ENCODE assay signal across 8 cellular contexts in genomic region chr1:159946242-159947187, GRCh38. TPM values are rescaled to one million over a fixed set of nuclear protein-coding genes. Genes with fewer than 3 reads are reported as not detected.
A peak's percentile ranks its signal among the peaks of the same experiment; 100 is the strongest.
DNase-seq lines count a peak whose midpoint lies in the region; ATAC-seq, FAIRE-seq and TF ChIP-seq lines count a peak whose summit lies in the region.

No MANE protein-coding gene starts in this region.

- peak overlapping the region; percentile 41; the same call in 2 of the 3 replicates for H3K4me3 ChIP-seq in A549
- peak overlapping the region; percentile 46 for H3K4me3 ChIP-seq in HFF-Myc (replicated peaks; ENCODE audit: low read depth, low read length)
- peak overlapping the region in 1 of 3 experiments; percentile 72 for H3K4me3 ChIP-seq in mammary epithelial cell (replicated peaks in 1 of 3; ENCODE audit: insufficient read depth in 1 of 3, low read depth in 2 of 3, low read length in 3 of 3)

- intact Hi-C loops in mammary epithelial cell (cut with micrococcal nuclease) = no loop called here

- peak overlapping the region in 7 of 8 donors; percentile 26 to 88 (median 72) for H3K4me3 Mint-ChIP-seq in naive B cell

- TF ChIP-seq CTCF in A549 (IDR thresholded peaks at IDR 0.05) (no peak), HFF-Myc (IDR thresholded peaks at IDR 0.05; ENCODE audit: low read depth, low read length, missing control alignments) (no peak), mammary epithelial cell (conservative IDR thresholded peaks at IDR 0.05 in 1 of 2, IDR thresholded peaks at IDR 0.05 in 1 of 2; ENCODE audit: extremely low read depth in 1 of 2, insufficient read depth in 1 of 2, low read depth in 1 of 2, low read length in 2 of 2) (no peak)

- no TSS peak for BruUV-seq in mammary epithelial cell (replicated peaks; lab: Mats Ljungman, UMichigan)

- no peak for ATAC-seq in A549
- no peak for ATAC-seq in naive B cell (ENCODE audit: low read depth in 2 of 2)

- POLR2A ChIA-PET in A549 (lab: Yijun Ruan, JAX) = interaction anchor here (0.5 to 1.0 kb wide), 2 partner anchors 21 to 60 kb away, joined by 3 to 5 read pairs; partner anchors contain the start of gene TAGLN2

- H3K36me3 ChIP-seq in mammary epithelial cell (ENCODE audit: insufficient read depth, low read length) = no peaks in the 10 kb centered on the region

- no peaks in the 10 kb centered on the region for H4K20me1 ChIP-seq in mammary epithelial cell (ENCODE audit: insufficient read depth, low read length)

- dilution Hi-C loops in mammary epithelial cell (cut with HindIII; ENCODE audit: low sequenced_read_pairs) = loop anchor here (5.0 to 25.0 kb wide), 3 partner anchors 41 to 266 kb away; partner anchors contain the start of gene PEA15

- peaks cover 28 to 58% (median 49%) of the 10 kb centered on the region in 3 donors for H3K27me3 Mint-ChIP-seq in naive B cell

- H3K27me3 ChIP-seq in mammary epithelial cell (ENCODE audit: insufficient read depth, low read length) = no peaks in the 10 kb centered on the region

- H3K4me2 ChIP-seq in A549 (peak overlapping the region; percentile 84), mammary epithelial cell (ENCODE audit: insufficient read depth, low read depth, low read length) (peak overlapping the region; percentile 93)

- no peak overlapping the region for H3K9ac ChIP-seq in mammary epithelial cell (ENCODE audit: insufficient read depth, low read length)

- peaks cover 0 to 1% (median 0%) of the 10 kb centered on the region in 7 donors for H3K9me3 Mint-ChIP-seq in naive B cell

- H3K4me1 Mint-ChIP-seq in naive B cell = peaks cover 12 to 20% (median 16%) of the 10 kb centered on the region in 3 donors

- H2AFZ ChIP-seq in mammary epithelial cell (ENCODE audit: low read depth, low read length) = peak overlapping the region; percentile 91

- DNase-seq in A549 (ENCODE audit: low read depth in 1 of 2, low spot score in 1 of 2) (no peak), HFF-Myc (ENCODE audit: extremely low read depth, low read depth) (no peak), mammary epithelial cell (no peak), naive B cell (no peak), GM19239 (ENCODE audit: insufficient read length, low spot score) (no peak), hypothalamus (lab: John Stamatoyannopoulos, UW) (no peak), glomerular visceral epithelial cell (ENCODE audit: extremely low spot score) (no peak), germinal center (ENCODE audit: low spot score) (no peak)

- TF ChIP-seq POLR2A in A549 (IDR thresholded peaks at IDR 0.05; ENCODE audit: low read length) = no peak

- FAIRE-seq in A549 (lab: Jason Lieb, UNC) (no peak), GM19239 (lab: Jason Lieb, UNC) (no peak)

- H3K9me3 ChIP-seq in A549 (no peaks in the 10 kb centered on the region), mammary epithelial cell (replicated peaks; ENCODE audit: insufficient read depth, low read length) (no peaks in the 10 kb centered on the region)

- in situ Hi-C loops in mammary epithelial cell (cut with MboI; ENCODE audit: low sequenced_read_pairs in 2 of 2) = no loop called here

- peak overlapping the region in 1 of 2 experiments; percentile 83; a peak in 3 of 6 replicates for H3K27ac ChIP-seq in A549
- no peak overlapping the region for H3K27ac ChIP-seq in mammary epithelial cell (ENCODE audit: insufficient read depth, low read depth, low read length)

- TF ChIP-seq RAD21 in A549 (conservative IDR thresholded peaks at IDR 0.05 in 1 of 2, IDR thresholded peaks at IDR 0.05 in 1 of 2) = no peak

- no peaks in the 10 kb centered on the region for H3K79me2 ChIP-seq in mammary epithelial cell (ENCODE audit: insufficient read depth, low read length)

- 81% methylated on average over 8 of the region's 9 CpGs for WGBS in A549 (ENCODE audit: missing lambda C conversion rate)
- 49% methylated on average over 9 of the region's 9 CpGs for WGBS in mammary epithelial cell (ENCODE audit: low coverage, missing lambda C conversion rate)

- CTCF ChIA-PET in A549 (lab: Yijun Ruan, JAX) (interaction anchor here (0.7 to 4.2 kb wide), 14 partner anchors 8 to 785 kb away, joined by 3 to 31 read pairs (median 6); partner anchors contain the start of gene SLAMF9), mammary epithelial cell (lab: Charles Lee; ENCODE audit: low non-redundant PET) (interaction anchor here (0.6 kb wide), 1 partner anchor 61 kb away, joined by 3 read pairs; no protein-coding TSS in a partner anchor)

- H3K36me3 Mint-ChIP-seq in naive B cell = peaks cover 0 to 5% of the 10 kb centered on the region in 2 donors

- no peak overlapping the region for H3K27ac Mint-ChIP-seq in naive B cell

- no peak for TF ChIP-seq EP300 in A549 (IDR thresholded peaks at IDR 0.05)

- H3K4me1 ChIP-seq in A549 = peaks cover 5% of the 10 kb centered on the region; the same call in 1 of the 3 replicates
- H3K4me1 ChIP-seq in mammary epithelial cell (ENCODE audit: insufficient read depth, low read length) = peaks cover 33% of the 10 kb centered on the region

TF ChIP-seq in A549, 52 proteins besides CTCF, POLR2A, EP300 and RAD21:
- TF ChIP-seq PBX3 (IDR thresholded peaks at IDR 0.05) = no peak
- no peak for TF ChIP-seq E2F6 (IDR thresholded peaks at IDR 0.05; ENCODE audit: borderline replicate concordance, low read depth)
- no peak for TF ChIP-seq TP53 (CRISPR knock-in tag; IDR thresholded peaks at IDR 0.05)
- no peak for TF ChIP-seq CEBPB (IDR thresholded peaks at IDR 0.05)

RNA-seq across cellular contexts. Expression of gene IGSF9, which starts 1.1 kb away (rescaled TPM):
- polyA plus RNA-seq in A549 (2011; rRNA removed) = 0.05 and 0.06 TPM in 2 replicates
- 0.26 and 0.34 TPM in 2 replicates for polyA plus RNA-seq in A549 (2012; cell fraction: cytosol; rRNA removed)
- 1.0 and 1.2 TPM in 2 replicates for polyA plus RNA-seq in A549 (2012; cell fraction: nucleus; rRNA removed)
- 0.49 to 0.54 TPM (median 0.50 TPM) in 3 replicates for polyA plus RNA-seq in A549 (2017; fragmentation: RNase III; extraction: RNeasy Plus Mini Kit Qiagen cat#74134 plus additional on column Dnase treatment)
- 0.10 and 0.12 TPM in 2 replicates for polyA minus RNA-seq in A549 (2011; rRNA and poly(A)+ RNA removed)
- 10 to 100 TPM in 1 of 2 donors, 1 to 10 TPM in 1; 1.2 to 21.9 TPM for total RNA-seq in mammary epithelial cell
- polyA plus RNA-seq in mammary epithelial cell = 8.3 TPM
- 19.1 TPM for polyA minus RNA-seq in mammary epithelial cell
- under 1 TPM in 4 of 6 donors, not detected in 2; 0.16 to 0.97 (median 0.41) TPM for polyA plus RNA-seq in naive B cell (ENCODE audit: low read depth in 6 of 6)

RNA-seq across cellular contexts. Expression of gene SLAMF9, which starts 7.5 kb away (rescaled TPM):
- 0.21 and 0.25 TPM in 2 replicates for polyA plus RNA-seq in A549 (2011; rRNA removed)
- polyA plus RNA-seq in A549 (2012; cell fraction: cytosol; rRNA removed) = 0.08 and 0.14 TPM in 2 replicates
- polyA plus RNA-seq in A549 (2012; cell fraction: nucleus; rRNA removed) = 0.08 and 0.27 TPM in 2 replicates
- 0.16 to 0.28 TPM (median 0.22 TPM) in 3 replicates for polyA plus RNA-seq in A549 (2017; fragmentation: RNase III; extraction: RNeasy Plus Mini Kit Qiagen cat#74134 plus additional on column Dnase treatment)
- polyA minus RNA-seq in A549 (2011; rRNA and poly(A)+ RNA removed) = 0.54 and 0.78 TPM in 2 replicates
- total RNA-seq in mammary epithelial cell = not detected
- polyA plus RNA-seq in mammary epithelial cell = 0.15 TPM
- not detected for polyA minus RNA-seq in mammary epithelial cell
- not detected for polyA plus RNA-seq in naive B cell (ENCODE audit: low read depth in 6 of 6)

RNA-seq across cellular contexts. Expression of gene TAGLN2, which starts 21.2 kb away (rescaled TPM):
- polyA plus RNA-seq in A549 (2011; rRNA removed) = 533 and 536 TPM in 2 replicates
- 1,020 and 1,221 TPM in 2 replicates for polyA plus RNA-seq in A549 (2012; cell fraction: cytosol; rRNA removed)
- polyA plus RNA-seq in A549 (2012; cell fraction: nucleus; rRNA removed) = 1,181 and 1,326 TPM in 2 replicates
- 781 to 811 TPM (median 806 TPM) in 3 replicates for polyA plus RNA-seq in A549 (2017; fragmentation: RNase III; extraction: RNeasy Plus Mini Kit Qiagen cat#74134 plus additional on column Dnase treatment)
- 437 and 484 TPM in 2 replicates for polyA minus RNA-seq in A549 (2011; rRNA and poly(A)+ RNA removed)
- 100 to 1,000 TPM; 178 to 454 TPM for total RNA-seq in mammary epithelial cell
- 748 TPM for polyA plus RNA-seq in mammary epithelial cell
- polyA minus RNA-seq in mammary epithelial cell = 594 TPM
- 1,000 to 10,000 TPM; 1,235 to 1,676 (median 1,380) TPM for polyA plus RNA-seq in naive B cell (ENCODE audit: low read depth in 6 of 6)

RNA-seq across cellular contexts. Expression of gene CFAP45, which starts 46.5 kb away (rescaled TPM):
- polyA plus RNA-seq in A549 (2011; rRNA removed) (0.50 and 0.67 TPM in 2 replicates), A549 (2017; fragmentation: RNase III; extraction: RNeasy Plus Mini Kit Qiagen cat#74134 plus additional on column Dnase treatment) (0.76 to 0.89 TPM (median 0.87 TPM) in 3 replicates), mammary epithelial cell (0.36 TPM), naive B cell (ENCODE audit: low read depth in 6 of 6) (under 1 TPM in 5 of 6 donors, not detected in 1; 0.29 to 0.93 (median 0.41) TPM)
- 0.31 and 0.46 TPM in 2 replicates for polyA plus RNA-seq in A549 (2012; cell fraction: cytosol; rRNA removed)
- 0.40 and 0.86 TPM in 2 replicates for polyA plus RNA-seq in A549 (2012; cell fraction: nucleus; rRNA removed)
- 0.39 TPM in 1 of 2 replicates, not detected in the other for polyA minus RNA-seq in A549 (2011; rRNA and poly(A)+ RNA removed)
- total RNA-seq in mammary epithelial cell = under 1 TPM in 1 of 2 donors, not detected in 1; 0.82 TPM
- polyA minus RNA-seq in mammary epithelial cell = not detected
